ENCODE assay signal across 19 cellular contexts in genomic region chr1:224732367-224733006, GRCh38.
A peak's percentile ranks its signal among the peaks of the same experiment; 100 is the strongest.
DNase-seq lines count a peak whose midpoint lies in the region; ATAC-seq and FAIRE-seq lines count a peak whose summit lies in the region.
"Had no signal": no experiment of that assay in that cellular context is flagged by ENCODE, and none has a peak within 500 bp of the region (broad histone marks: within the 10 kb centered on the region; RNA-seq: fewer than 3 reads in every experiment).

No MANE protein-coding gene starts in this region.

- no peak overlapping the region for H2AFZ ChIP-seq in trophoblast cell (ENCODE audit: insufficient read depth, low read length, poor library complexity)

- peaks cover 47% of the 10 kb centered on the region for H3K4me1 Mint-ChIP-seq in stimulated activated naive CD8-positive, alpha-beta T cell treated with anti-CD3 and anti-CD28 coated beads, Interleukin-15, amount 100 ng/mL, for 72 hours

- no peaks in the 10 kb centered on the region for H3K9me3 Mint-ChIP-seq in stimulated activated naive CD8-positive, alpha-beta T cell treated with anti-CD3 and anti-CD28 coated beads, Interleukin-15, amount 100 ng/mL, for 72 hours
- H3K9me3 Mint-ChIP-seq: activated CD4-positive, alpha-beta memory T cell treated with anti-CD3 and anti-CD28 coated beads, Interleukin-2, amount 10 ng/mL, durations not matched to agents 7 days and 5 days; T-helper 1 cell treated with Interleukin-12 subunit alpha and Interleukin-12 subunit beta and Interleukin-4 antibody, amounts not matched to agents 30 μg/mL and 1 μg/mL, for 36 hours had no signal

- DNase-seq in stimulated activated naive CD8-positive, alpha-beta T cell treated with anti-CD3 and anti-CD28 coated beads, Interleukin-15, amount 100 ng/mL, for 72 hours = no peak
- DNase-seq in stimulated activated naive CD8-positive, alpha-beta T cell treated with anti-CD3 and anti-CD28 coated beads, Interleukin-15, Interleukin-2, amounts not matched to agents 100 U/mL and 50 U/mL, for 24 hours = no peak
- DNase-seq in kidney tubule cell (ENCODE audit: low spot score) (peak; percentile 54), trophoblast cell (no peak), GM19239 (ENCODE audit: insufficient read length, low spot score) (no peak), GOT3 (lab: John Stamatoyannopoulos, UW) (no peak)
- DNase-seq: activated CD4-positive, alpha-beta memory T cell treated with anti-CD3 and anti-CD28 coated beads, Interleukin-2, amount 10 ng/mL, durations not matched to agents 7 days and 5 days; DMS 273 treated with DMSO at 0.1 percent for 48 hours; GDM1; kidney; NCI-H146; stimulated activated CD4-positive, alpha-beta T cell treated with anti-CD3 and anti-CD28 coated beads, Interleukin-4, amount 100 ng/mL, for 24 hours had no signal

- H3K9ac ChIP-seq in trophoblast cell (ENCODE audit: low read length) = no peak overlapping the region

- H3K79me1 ChIP-seq in trophoblast cell (ENCODE audit: low read length) = peaks cover 9% of the 10 kb centered on the region

- peak overlapping the region; percentile 42 to 93 for H3K27ac Mint-ChIP-seq in stimulated activated naive CD8-positive, alpha-beta T cell treated with anti-CD3 and anti-CD28 coated beads, Interleukin-15, amount 100 ng/mL, for 72 hours
- H3K27ac Mint-ChIP-seq: activated CD4-positive, alpha-beta memory T cell treated with anti-CD3 and anti-CD28 coated beads, Interleukin-2, amount 10 ng/mL, durations not matched to agents 7 days and 5 days; activated naive CD8-positive, alpha-beta T cell; T-helper 1 cell treated with Interleukin-12 subunit alpha and Interleukin-12 subunit beta and Interleukin-4 antibody, amounts not matched to agents 30 μg/mL and 1 μg/mL, for 36 hours had no signal

- no peaks in the 10 kb centered on the region for H3K79me2 ChIP-seq in trophoblast cell (ENCODE audit: control insufficient read depth, insufficient read depth, low read length, poor library complexity)

- WGBS in trophoblast cell (ENCODE audit: extremely low coverage, insufficient coverage, insufficient read length) = no CpG with 5 or more reads among the region's 10 CpGs

- peak overlapping the region; percentile 1 for H2BK5ac ChIP-seq in trophoblast cell (ENCODE audit: low read depth, low read length, poor library complexity)

- H3K27me3 Mint-ChIP-seq in stimulated activated naive CD8-positive, alpha-beta T cell treated with anti-CD3 and anti-CD28 coated beads, Interleukin-15, amount 100 ng/mL, for 72 hours = peaks cover 14% of the 10 kb centered on the region
- H3K27me3 Mint-ChIP-seq: activated naive CD8-positive, alpha-beta T cell had no signal

- no peak overlapping the region for H3K4ac ChIP-seq in trophoblast cell (ENCODE audit: low read depth, low read length)

- no peak for ATAC-seq in stimulated activated naive CD8-positive, alpha-beta T cell treated with anti-CD3 and anti-CD28 coated beads, Interleukin-15, amount 100 ng/mL, for 72 hours
- no peak for ATAC-seq in stimulated activated naive CD8-positive, alpha-beta T cell treated with anti-CD3 and anti-CD28 coated beads, Interleukin-15, Interleukin-2, amounts not matched to agents 100 U/mL and 50 U/mL, for 24 hours
- ATAC-seq in HG03565 (IDR thresholded peaks at IDR 0.05; ENCODE audit: unreplicated experiment) (no peak), HG03457 (IDR thresholded peaks at IDR 0.05; ENCODE audit: unreplicated experiment) (no peak)

- H3K4me3 ChIP-seq in trophoblast cell (ENCODE audit: low read depth, low read length) = no peak overlapping the region
- H3K4me3 ChIP-seq: coronary artery, HAP-1 had no signal

- FAIRE-seq in GM19239 (lab: Jason Lieb, UNC) = no peak
- FAIRE-seq: kidney had no signal

- H3K14ac ChIP-seq in trophoblast cell (ENCODE audit: low read length) = no peak overlapping the region

- H2AK5ac ChIP-seq in trophoblast cell (ENCODE audit: low read length) = no peak overlapping the region

- peak overlapping the region; percentile 6 for H3K27ac ChIP-seq in trophoblast cell (ENCODE audit: low read depth, low read length)
- H3K27ac ChIP-seq: HL-60 had no signal

- no peak overlapping the region for H3K4me3 Mint-ChIP-seq in stimulated activated naive CD8-positive, alpha-beta T cell treated with anti-CD3 and anti-CD28 coated beads, Interleukin-15, amount 100 ng/mL, for 72 hours
- H3K4me3 Mint-ChIP-seq: activated CD4-positive, alpha-beta memory T cell treated with anti-CD3 and anti-CD28 coated beads, Interleukin-2, amount 10 ng/mL, durations not matched to agents 7 days and 5 days; activated naive CD8-positive, alpha-beta T cell; T-helper 1 cell treated with Interleukin-12 subunit alpha and Interleukin-12 subunit beta and Interleukin-4 antibody, amounts not matched to agents 30 μg/mL and 1 μg/mL, for 36 hours had no signal

- H4K8ac ChIP-seq in trophoblast cell (ENCODE audit: low read depth, low read length) = no peak overlapping the region

- H3K9me3 ChIP-seq in trophoblast cell (ENCODE audit: insufficient read depth, low read depth, low read length) = no peaks in the 10 kb centered on the region
- H3K9me3 ChIP-seq: HAP-1 had no signal

- no peak overlapping the region for H4K91ac ChIP-seq in trophoblast cell (ENCODE audit: low read depth, low read length)

- H3K27me3 ChIP-seq in trophoblast cell (ENCODE audit: insufficient read depth, low read length) = no peaks in the 10 kb centered on the region

- no peak overlapping the region for H2BK12ac ChIP-seq in trophoblast cell (ENCODE audit: low read length)

- H3K18ac ChIP-seq in trophoblast cell (ENCODE audit: low read length) = no peak overlapping the region

- H2BK120ac ChIP-seq in trophoblast cell (ENCODE audit: insufficient read depth, low read length, poor library complexity) = no peak overlapping the region

- H3K4me2 ChIP-seq in trophoblast cell (ENCODE audit: low read length) = no peak overlapping the region

- no peak overlapping the region for H3K23ac ChIP-seq in trophoblast cell (ENCODE audit: low read length)

- H3K36me3 ChIP-seq in trophoblast cell (ENCODE audit: control insufficient read depth in 1 of 2, insufficient read depth in 2 of 2, low read length in 2 of 2) = no peaks in the 10 kb centered on the region
- H3K36me3 ChIP-seq: HAP-1 had no signal

- peaks cover 17 to 22% of the 10 kb centered on the region in 2 experiments for H3K4me1 ChIP-seq in trophoblast cell (ENCODE audit: control insufficient read depth in 1 of 2, insufficient read depth in 2 of 2, low read length in 2 of 2)

- H4K12ac ChIP-seq in trophoblast cell (ENCODE audit: low read depth, low read length) = no peak overlapping the region
